8 cellular contexts compared by ENCODE assay signal in the genomic region with DNA sequence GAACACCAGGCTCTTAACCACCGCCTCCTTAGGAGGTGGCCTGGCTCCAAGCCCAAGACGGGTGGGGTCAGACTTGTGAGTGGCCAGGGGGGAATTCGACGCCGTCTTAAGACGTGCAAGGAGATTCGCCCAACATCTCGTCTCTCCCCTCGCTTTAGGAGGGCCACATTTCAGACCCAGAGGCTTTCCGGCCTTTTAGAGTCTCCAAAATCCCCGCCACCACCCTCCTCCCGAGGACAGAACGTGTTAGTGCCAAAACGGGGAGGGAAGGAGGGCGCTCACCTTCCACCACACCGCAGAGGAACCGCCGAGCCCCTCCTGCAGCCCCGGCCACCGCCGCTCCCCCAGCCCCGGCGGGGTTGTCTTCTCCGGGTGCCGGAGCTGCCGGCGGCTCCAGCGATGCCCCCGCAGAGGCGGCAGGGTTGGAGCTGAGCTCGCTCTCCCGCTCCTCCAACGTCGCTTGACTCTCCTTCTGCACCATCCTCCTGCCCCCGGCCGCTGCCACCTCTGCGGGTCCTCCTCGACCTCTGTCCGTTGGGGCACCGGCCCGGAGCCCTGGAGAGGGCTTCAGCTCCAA. TPM values are rescaled to one million over a fixed set of nuclear protein-coding genes. Genes with fewer than 3 reads are reported as not detected.
DNase-seq lines count a peak whose midpoint lies in the region; ATAC-seq, FAIRE-seq and TF ChIP-seq lines count a peak whose summit lies in the region.

No MANE protein-coding gene starts in this region.

- peak overlapping the region; percentile 85 for H3K27ac ChIP-seq in CD4-positive, alpha-beta memory T cell (ENCODE audit: low read depth, low read length)
- H3K27ac ChIP-seq in gastroesophageal sphincter, result peak overlapping the region; percentile 89 to 99 (median 97)

- peak overlapping the region; percentile 94 to 100 (median 98) for H3K4me3 Mint-ChIP-seq in CD4-positive, alpha-beta memory T cell
- peak overlapping the region; percentile 99 for H3K4me3 Mint-ChIP-seq in activated naive CD4-positive, alpha-beta T cell treated with anti-CD3 and anti-CD28 coated beads, Interleukin-2, amount 50 U/mL, for 24 hours

- TF ChIP-seq CTCF in gastroesophageal sphincter (IDR thresholded peaks at IDR 0.05), result no peak

- H3K4me3 ChIP-seq in CD4-positive, alpha-beta memory T cell (ENCODE audit: low read length in 2 of 2), result peak overlapping the region; percentile 95
- H3K4me3 ChIP-seq in gastroesophageal sphincter, result peak overlapping the region; percentile 95 to 100
- H3K4me3 ChIP-seq in neuron (ENCODE audit: low read length), result peak overlapping the region; percentile 89

- no peaks in the 10 kb centered on the region for H3K27me3 ChIP-seq in CD4-positive, alpha-beta memory T cell (ENCODE audit: insufficient read depth, low read length)
- H3K27me3 ChIP-seq in gastroesophageal sphincter, result no peaks in the 10 kb centered on the region
- H3K27me3 ChIP-seq in neuron (ENCODE audit: insufficient read depth, low read length), result no peaks in the 10 kb centered on the region

- peak; percentile 60 to 64 for TF ChIP-seq POLR2A in gastroesophageal sphincter (IDR thresholded peaks at IDR 0.05)

- H3K36me3 Mint-ChIP-seq in CD4-positive, alpha-beta memory T cell, result peaks cover 22 to 34% of the 10 kb centered on the region in 2 donors
- H3K36me3 Mint-ChIP-seq in activated naive CD4-positive, alpha-beta T cell treated with anti-CD3 and anti-CD28 coated beads, Interleukin-2, amount 50 U/mL, for 24 hours, result peaks cover 6% of the 10 kb centered on the region

- H3K9me3 Mint-ChIP-seq in CD4-positive, alpha-beta memory T cell, result no peaks in the 10 kb centered on the region
- H3K9me3 Mint-ChIP-seq in activated naive CD4-positive, alpha-beta T cell treated with anti-CD3 and anti-CD28 coated beads, Interleukin-2, amount 50 U/mL, for 24 hours, result no peaks in the 10 kb centered on the region

- POLR2A ChIA-PET in CD4-positive, alpha-beta memory T cell (lab: Charles Lee; ENCODE audit: partially characterized antibody), result interaction anchor here (0.7 to 9.9 kb wide), 30 partner anchors 8 to 1578 kb away, joined by 3 to 204 read pairs (median 4); a partner anchor contains a TSS

- ATAC-seq in GM21423 (IDR thresholded peaks at IDR 0.05; ENCODE audit: unreplicated experiment), result peak; percentile 2
- peak; percentile 55 for ATAC-seq in gastroesophageal sphincter

- peaks cover 53% of the 10 kb centered on the region for H3K4me1 ChIP-seq in CD4-positive, alpha-beta memory T cell (ENCODE audit: insufficient read depth, low read length)
- H3K4me1 ChIP-seq in gastroesophageal sphincter, result peaks cover 0 to 48% (median 16%) of the 10 kb centered on the region in 3 donors
- H3K4me1 ChIP-seq in neuron (ENCODE audit: insufficient read depth, low read length), result peaks cover 27% of the 10 kb centered on the region

- H3K36me3 ChIP-seq in CD4-positive, alpha-beta memory T cell (ENCODE audit: insufficient read depth, low read length), result peaks cover 7% of the 10 kb centered on the region
- peaks cover 0 to 3% of the 10 kb centered on the region in 2 donors for H3K36me3 ChIP-seq in gastroesophageal sphincter
- peaks cover 9% of the 10 kb centered on the region for H3K36me3 ChIP-seq in neuron (ENCODE audit: insufficient read depth, low read length)

- peaks cover 36 to 66% (median 48%) of the 10 kb centered on the region in 4 donors for H3K4me1 Mint-ChIP-seq in CD4-positive, alpha-beta memory T cell
- peaks cover 50% of the 10 kb centered on the region for H3K4me1 Mint-ChIP-seq in activated naive CD4-positive, alpha-beta T cell treated with anti-CD3 and anti-CD28 coated beads, Interleukin-2, amount 50 U/mL, for 24 hours

- 0 to 4% methylated on average over 1 to 5 of the region's 41 CpGs for WGBS in gastroesophageal sphincter (ENCODE audit: low coverage in 1 of 2), 2 donors

- FAIRE-seq in GM19239 (lab: Jason Lieb, UNC), result no peak

- H2AFZ ChIP-seq in neuron (ENCODE audit: low read depth, low read length), result no peak overlapping the region

- no peak for TF ChIP-seq EP300 in gastroesophageal sphincter (IDR thresholded peaks at IDR 0.05)

- no peaks in the 10 kb centered on the region for H3K9me3 ChIP-seq in CD4-positive, alpha-beta memory T cell (ENCODE audit: control insufficient read depth in 1 of 2, low read length in 2 of 2)
- H3K9me3 ChIP-seq in gastroesophageal sphincter (no peaks in the 10 kb centered on the region), neuron (ENCODE audit: low read length) (no peaks in the 10 kb centered on the region)

- CTCF ChIA-PET in CD4-positive, alpha-beta memory T cell (lab: Charles Lee; ENCODE audit: partially characterized antibody), result interaction anchor here (2.5 to 8.4 kb wide), 5 partner anchors 16 to 35 kb away, joined by 11 to 88 read pairs (median 35); a partner anchor contains a TSS

- H3K27ac Mint-ChIP-seq in CD4-positive, alpha-beta memory T cell, result peak overlapping the region; percentile 91 to 100 (median 97)
- peak overlapping the region; percentile 100 for H3K27ac Mint-ChIP-seq in activated naive CD4-positive, alpha-beta T cell treated with anti-CD3 and anti-CD28 coated beads, Interleukin-2, amount 50 U/mL, for 24 hours

- peak in 3 of 5 donors; percentile 19 to 67 (median 51) for DNase-seq in CD4-positive, alpha-beta memory T cell
- peak; percentile 87 for DNase-seq in NCI-H460 (ENCODE audit: extremely low read depth, low read depth)
- no peak for DNase-seq in occipital lobe (lab: John Stamatoyannopoulos, UW)
- DNase-seq in GM19239 (ENCODE audit: insufficient read length, low spot score), result no peak

- intact Hi-C loops in CD4-positive, alpha-beta memory T cell (cut with micrococcal nuclease), result loop anchor here (1.0 to 5.0 kb wide), 7 partner anchors 13 to 830 kb away; a partner anchor contains a TSS

- no peaks in the 10 kb centered on the region for H3K27me3 Mint-ChIP-seq in CD4-positive, alpha-beta memory T cell
- H3K27me3 Mint-ChIP-seq in activated naive CD4-positive, alpha-beta T cell treated with anti-CD3 and anti-CD28 coated beads, Interleukin-2, amount 50 U/mL, for 24 hours, result no peaks in the 10 kb centered on the region

RNA-seq across cellular contexts. Expression of a gene that starts 0.6 kb away (rescaled TPM):
- total RNA-seq in CD4-positive, alpha-beta memory T cell, result 100 to 1,000 TPM; 307 to 325 TPM
- 10 to 100 TPM; 26.6 to 49.2 TPM for polyA plus RNA-seq in CD4-positive, alpha-beta memory T cell
- total RNA-seq in NCI-H460 (2014; rRNA removed; shearing (Covaris generic)), result 79.9 and 96.2 TPM in 2 replicates
- polyA plus RNA-seq in NCI-H460 (2014; cell fraction: nucleus; rRNA removed), result 114 and 166 TPM in 2 replicates
- 100 to 1,000 TPM in 2 of 4 donors, 10 to 100 TPM in 2; 92.5 to 163 (median 115) TPM for total RNA-seq in gastroesophageal sphincter
- total RNA-seq in occipital lobe, result 349 TPM

RNA-seq across cellular contexts. Expression of a gene that starts 26.0 kb away (rescaled TPM):
- total RNA-seq in CD4-positive, alpha-beta memory T cell, result 1 to 10 TPM; 3.4 to 4.3 TPM
- 1 to 10 TPM in 1 of 2 donors, under 1 TPM in 1; 0.79 to 1.2 TPM for polyA plus RNA-seq in CD4-positive, alpha-beta memory T cell
- 2.0 TPM in 2 replicates for total RNA-seq in NCI-H460 (2014; rRNA removed; shearing (Covaris generic))
- polyA plus RNA-seq in NCI-H460 (2014; cell fraction: nucleus; rRNA removed), result 0.93 and 4.7 TPM in 2 replicates
- total RNA-seq in gastroesophageal sphincter (1 to 10 TPM in 1 of 4 donors, under 1 TPM in 2, not detected in 1; 0.78 to 2.4 (median 0.89) TPM), occipital lobe (6.9 TPM)

RNA-seq across cellular contexts. Expression of a gene that starts 34.4 kb away (rescaled TPM):
- 10 to 100 TPM; 11.1 to 12.4 TPM for total RNA-seq in CD4-positive, alpha-beta memory T cell
- 1 to 10 TPM; 5.3 to 6.8 TPM for polyA plus RNA-seq in CD4-positive, alpha-beta memory T cell
- 170 and 199 TPM in 2 replicates for total RNA-seq in NCI-H460 (2014; rRNA removed; shearing (Covaris generic))
- 177 and 247 TPM in 2 replicates for polyA plus RNA-seq in NCI-H460 (2014; cell fraction: nucleus; rRNA removed)
- total RNA-seq in gastroesophageal sphincter (10 to 100 TPM; 11.4 to 28.2 (median 21.8) TPM), occipital lobe (35.2 TPM)

RNA-seq across cellular contexts. Expression of a gene that starts 41.7 kb away (rescaled TPM):
- total RNA-seq in CD4-positive, alpha-beta memory T cell, result not detected
- polyA plus RNA-seq in CD4-positive, alpha-beta memory T cell, result not detected
- total RNA-seq in NCI-H460 (2014; rRNA removed; shearing (Covaris generic)), result 0.37 TPM in 1 of 2 replicates, not detected in the other
- not detected in 2 replicates for polyA plus RNA-seq in NCI-H460 (2014; cell fraction: nucleus; rRNA removed)
- total RNA-seq in gastroesophageal sphincter, result not detected
- not detected for total RNA-seq in occipital lobe

Comparison
In these comparisons a context has a peak if more than half of its experiments do, and no peak if none do; other contexts are left out.
1. DNase-seq: peak in CD4-positive, alpha-beta memory T cell (3 of 5) and NCI-H460 (single experiment); none in occipital lobe (single experiment) and GM19239 (single experiment).
2. Peak in every context shown above with its lines, with median percentiles within 50 percentile points of each other: H3K4me3 ChIP-seq.